Comparison of ENCODE assay signal across 16 cellular contexts in genomic region chr18:35326695-35327387, GRCh38.
"Had no signal": no experiment of that assay in that cellular context is flagged by ENCODE, and none has a peak within 500 bp of the region (broad histone marks: within the 10 kb centered on the region; RNA-seq: fewer than 3 reads in every experiment).

No MANE protein-coding gene starts in this region.

- H3K4me3 ChIP-seq: colonic mucosa, right atrium auricular region, skin epidermis, upper lobe of left lung had no signal

- H3K4me1 ChIP-seq: colonic mucosa, right atrium auricular region, upper lobe of left lung had no signal

- DNase-seq: activated CD4-positive, alpha-beta memory T cell treated with anti-CD3 and anti-CD28 coated beads for 36 hours; activated CD4-positive, alpha-beta T cell treated with anti-CD3 and anti-CD28 coated beads for 1 hour; activated CD8-positive, alpha-beta memory T cell treated with anti-CD3 and anti-CD28 coated beads, Interleukin-2, amount 10 ng/mL, durations not matched to agents 7 days and 5 days; activated effector memory CD4-positive, alpha-beta T cell treated with Interleukin-2 at 50 U/mL for 16 hours; activated T-cell treated with anti-CD3 and anti-CD28 coated beads, Interleukin-2, amount 50 U/mL, for 24 hours; caudate nucleus; colonic mucosa; foreskin fibroblast; glutamatergic neuron; hypothalamus; stimulated activated CD4-positive, alpha-beta T cell treated with anti-CD3 and anti-CD28 coated beads, Interleukin-15, amount 100 ng/mL, for 24 hours; stimulated activated CD4-positive, alpha-beta T cell treated with anti-CD3 and anti-CD28 coated beads, Interleukin-4, amount 100 ng/mL, for 1 hour; stimulated activated naive CD4-positive, alpha-beta T cell; upper lobe of left lung had no signal

- H3K9me3 ChIP-seq: colonic mucosa, right atrium auricular region, upper lobe of left lung had no signal

- ATAC-seq: activated CD8-positive, alpha-beta memory T cell treated with anti-CD3 and anti-CD28 coated beads, Interleukin-2, amount 10 ng/mL, durations not matched to agents 7 days and 5 days had no signal

- H3K36me3 ChIP-seq: colonic mucosa had no signal

- H3K27ac ChIP-seq: colonic mucosa, right atrium auricular region, skin epidermis, upper lobe of left lung had no signal

- H3K27me3 ChIP-seq: colonic mucosa, right atrium auricular region, upper lobe of left lung had no signal
